Comparison of ENCODE assay signal across 10 cellular contexts in genomic region chr9:137014166-137014565, GRCh38. TPM values are rescaled to one million over a fixed set of nuclear protein-coding genes. Genes with fewer than 3 reads are reported as not detected.
"Had no signal": no experiment of that assay in that cellular context is flagged by ENCODE, and none has a peak within 500 bp of the region (broad histone marks: within the 10 kb centered on the region; RNA-seq: fewer than 3 reads in every experiment).

No MANE protein-coding gene starts in this region.

- H3K4me1 ChIP-seq: HAP-1 had no signal

- H2AFZ ChIP-seq: GM23248, GM23338 had no signal

- H3K9me3 ChIP-seq: HAP-1 had no signal

- H3K4me3 ChIP-seq: GM23248, GM23338, HAP-1 had no signal

- DNase-seq: GM23248, GOT3, H9, HCEC 1CT, HFFc6 had no signal

- H3K4me2 ChIP-seq: GM23338 had no signal

- H3K9ac ChIP-seq: GM23248 had no signal

- H3K27ac ChIP-seq: GM23248 had no signal

- ATAC-seq: HCT116 had no signal

RNA-seq across cellular contexts. Expression of gene FUT7, which starts 17.7 kb away (rescaled TPM):
- total RNA-seq: GM23248, GM23338, H1, H4, H9, HFFc6 had no signal
- polyA plus RNA-seq: GM23248, GM23338, H1 had no signal

RNA-seq across cellular contexts. Expression of gene CLIC3, which starts 17.8 kb away (rescaled TPM):
- total RNA-seq: H1 had no signal

RNA-seq across cellular contexts. Expression of gene LCNL1, which starts 31.4 kb away (rescaled TPM):
- total RNA-seq: GM23248, GM23338, H1, H4, HFFc6 had no signal
- polyA plus RNA-seq: GM23248 had no signal
